Comparison of ENCODE assay signal across 13 cellular contexts in the genomic region with DNA sequence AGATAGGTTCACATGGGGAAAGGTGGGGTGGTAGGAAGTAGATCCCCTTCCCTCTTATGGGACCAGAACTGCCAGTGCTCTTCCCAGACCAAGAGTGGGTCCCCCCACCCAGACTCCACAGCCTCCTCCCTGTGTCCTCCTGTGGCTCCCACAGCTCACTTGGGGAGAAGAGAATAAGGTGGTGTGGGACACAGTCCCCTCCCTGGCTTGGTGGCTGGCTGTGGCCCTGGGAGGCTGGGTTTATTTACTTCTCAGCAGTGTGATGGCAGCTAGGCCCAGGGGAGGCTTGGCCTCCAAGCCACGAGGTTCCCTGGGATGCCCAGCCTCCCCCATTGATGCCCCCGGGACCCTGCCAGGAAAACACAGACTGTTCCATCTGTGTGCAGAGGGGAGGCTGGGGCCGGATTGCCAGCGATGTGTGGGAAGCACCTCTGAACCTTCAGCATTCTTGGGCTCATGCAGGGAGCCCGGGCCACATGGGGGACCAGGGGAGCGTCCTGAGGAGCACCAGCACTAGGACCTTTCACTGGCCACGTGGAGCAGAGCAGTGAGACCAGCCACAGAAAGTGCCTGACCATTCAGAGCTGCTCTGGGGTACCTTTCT. TPM values are rescaled to one million over a fixed set of nuclear protein-coding genes. Genes with fewer than 3 reads are reported as not detected.
DNase-seq lines count a peak whose midpoint lies in the region; ATAC-seq, FAIRE-seq and TF ChIP-seq lines count a peak whose summit lies in the region.
"Had no signal": no experiment of that assay in that cellular context is flagged by ENCODE, and none has a peak within 500 bp of the region (broad histone marks: within the 10 kb centered on the region; RNA-seq: fewer than 3 reads in every experiment).

No MANE protein-coding gene starts in this region.

- H3K27me3 Mint-ChIP-seq in activated naive CD4-positive, alpha-beta T cell treated with anti-CD3 and anti-CD28 coated beads, Interleukin-2, amount 10 ng/mL, durations not matched to agents 7 days and 5 days, result peaks cover 44% of the 10 kb centered on the region
- peaks cover 8% of the 10 kb centered on the region for H3K27me3 Mint-ChIP-seq in activated T-helper 1 cell treated with anti-CD3 and anti-CD28 coated beads, Interleukin-12 subunit alpha, Interleukin-12 subunit beta, Interleukin-2, Interleukin-4 antibody, amounts not matched to agents 30 ng/mL and 10 ng/mL and 1 ng/mL, durations not matched to agents 14 hours and 24 hours and 36 hours (ENCODE audit: insufficient read depth)
- peaks cover 12% of the 10 kb centered on the region for H3K27me3 Mint-ChIP-seq in type B pancreatic cell

- no peaks in the 10 kb centered on the region for H3K36me3 ChIP-seq in lower lobe of right lung
- H3K36me3 ChIP-seq: thoracic aorta had no signal

- peaks cover 8% of the 10 kb centered on the region for H3K36me3 Mint-ChIP-seq in activated naive CD4-positive, alpha-beta T cell treated with anti-CD3 and anti-CD28 coated beads, Interleukin-2, amount 10 ng/mL, durations not matched to agents 7 days and 5 days
- H3K36me3 Mint-ChIP-seq in activated naive CD4-positive, alpha-beta T cell treated with anti-CD3 and anti-CD28 coated beads, Interleukin-2, amount 50 U/mL, for 72 hours, result no peaks in the 10 kb centered on the region
- peaks cover 8% of the 10 kb centered on the region for H3K36me3 Mint-ChIP-seq in activated T-helper 1 cell treated with anti-CD3 and anti-CD28 coated beads, Interleukin-12 subunit alpha, Interleukin-12 subunit beta, Interleukin-2, Interleukin-4 antibody, amounts not matched to agents 30 ng/mL and 10 ng/mL and 1 ng/mL, durations not matched to agents 14 hours and 24 hours and 36 hours (ENCODE audit: low read depth)
- H3K36me3 Mint-ChIP-seq in type B pancreatic cell, result no peaks in the 10 kb centered on the region

- no peaks in the 10 kb centered on the region for H3K9me3 Mint-ChIP-seq in activated naive CD4-positive, alpha-beta T cell treated with anti-CD3 and anti-CD28 coated beads, Interleukin-2, amount 10 ng/mL, durations not matched to agents 7 days and 5 days
- H3K9me3 Mint-ChIP-seq in activated naive CD4-positive, alpha-beta T cell treated with anti-CD3 and anti-CD28 coated beads, Interleukin-2, amount 50 U/mL, for 72 hours, result no peaks in the 10 kb centered on the region
- no peaks in the 10 kb centered on the region for H3K9me3 Mint-ChIP-seq in activated T-helper 1 cell treated with anti-CD3 and anti-CD28 coated beads, Interleukin-12 subunit alpha, Interleukin-12 subunit beta, Interleukin-2, Interleukin-4 antibody, amounts not matched to agents 30 ng/mL and 10 ng/mL and 1 ng/mL, durations not matched to agents 14 hours and 24 hours and 36 hours
- no peaks in the 10 kb centered on the region for H3K9me3 Mint-ChIP-seq in type B pancreatic cell

- no peak for ATAC-seq in activated naive CD4-positive, alpha-beta T cell treated with anti-CD3 and anti-CD28 coated beads, Interleukin-2, amount 50 U/mL, for 72 hours
- ATAC-seq in lower lobe of right lung, result no peak

- no peak for FAIRE-seq in urothelium cell line (lab: Jason Lieb, UNC)

- intact Hi-C loops in activated T-helper 1 cell treated with anti-CD3 and anti-CD28 coated beads, Interleukin-12 subunit alpha, Interleukin-12 subunit beta, Interleukin-2, Interleukin-4 antibody, amounts not matched to agents 30 ng/mL and 10 ng/mL and 1 ng/mL, durations not matched to agents 14 hours and 24 hours and 36 hours (cut with micrococcal nuclease), result loop anchor here (5.0 kb wide), 4 partner anchors 70 to 1015 kb away; partner anchors contain the start of genes METTL2B, SND1 and ZNF800
- intact Hi-C loops in lower lobe of right lung (cut with DNase I), result no loop called here

- no peak for DNase-seq in activated naive CD4-positive, alpha-beta T cell treated with anti-CD3 and anti-CD28 coated beads, Interleukin-2, amount 10 ng/mL, durations not matched to agents 7 days and 5 days
- DNase-seq in activated naive CD4-positive, alpha-beta T cell treated with anti-CD3 and anti-CD28 coated beads, Interleukin-2, amount 50 U/mL, for 72 hours (ENCODE audit: low spot score in 2 of 2), result no peak
- DNase-seq in activated T-helper 1 cell treated with anti-CD3 and anti-CD28 coated beads, Interleukin-12 subunit alpha, Interleukin-12 subunit beta, Interleukin-2, Interleukin-4 antibody, amounts not matched to agents 30 ng/mL and 10 ng/mL and 1 ng/mL, durations not matched to agents 14 hours and 24 hours and 36 hours (ENCODE audit: low spot score), result no peak
- DNase-seq in lower lobe of right lung (no peak), type B pancreatic cell (ENCODE audit: extremely low spot score, unreplicated experiment) (no peak), urothelium cell line (ENCODE audit: low spot score) (no peak), SKM-1 treated with dmso at 0.1 percent for 144 hours (lab: John Stamatoyannopoulos, UW; ENCODE audit: unreplicated experiment) (no peak), NCI-H524 (lab: John Stamatoyannopoulos, UW) (no peak)
- DNase-seq: amniotic stem cell; NCI-H1694; stimulated activated CD4-positive, alpha-beta T cell treated with anti-CD3 and anti-CD28 coated beads, Interleukin-2, amount 100 ng/mL, for 48 hours had no signal

- peaks cover 62% of the 10 kb centered on the region for H3K4me1 ChIP-seq in lower lobe of right lung

- H3K9me3 ChIP-seq in lower lobe of right lung, result no peaks in the 10 kb centered on the region
- H3K9me3 ChIP-seq: thoracic aorta had no signal

- no peak overlapping the region for H3K27ac Mint-ChIP-seq in activated naive CD4-positive, alpha-beta T cell treated with anti-CD3 and anti-CD28 coated beads, Interleukin-2, amount 10 ng/mL, durations not matched to agents 7 days and 5 days
- no peak overlapping the region for H3K27ac Mint-ChIP-seq in activated naive CD4-positive, alpha-beta T cell treated with anti-CD3 and anti-CD28 coated beads, Interleukin-2, amount 50 U/mL, for 72 hours
- no peak overlapping the region for H3K27ac Mint-ChIP-seq in activated T-helper 1 cell treated with anti-CD3 and anti-CD28 coated beads, Interleukin-12 subunit alpha, Interleukin-12 subunit beta, Interleukin-2, Interleukin-4 antibody, amounts not matched to agents 30 ng/mL and 10 ng/mL and 1 ng/mL, durations not matched to agents 14 hours and 24 hours and 36 hours
- H3K27ac Mint-ChIP-seq in type B pancreatic cell, result peak overlapping the region; percentile 82

- peaks cover 60% of the 10 kb centered on the region for H3K4me1 Mint-ChIP-seq in activated naive CD4-positive, alpha-beta T cell treated with anti-CD3 and anti-CD28 coated beads, Interleukin-2, amount 10 ng/mL, durations not matched to agents 7 days and 5 days
- peaks cover 58% of the 10 kb centered on the region for H3K4me1 Mint-ChIP-seq in activated T-helper 1 cell treated with anti-CD3 and anti-CD28 coated beads, Interleukin-12 subunit alpha, Interleukin-12 subunit beta, Interleukin-2, Interleukin-4 antibody, amounts not matched to agents 30 ng/mL and 10 ng/mL and 1 ng/mL, durations not matched to agents 14 hours and 24 hours and 36 hours (ENCODE audit: low read depth)
- H3K4me1 Mint-ChIP-seq in type B pancreatic cell (ENCODE audit: unreplicated experiment), result peaks cover 39% of the 10 kb centered on the region

- H3K4me3 Mint-ChIP-seq in activated naive CD4-positive, alpha-beta T cell treated with anti-CD3 and anti-CD28 coated beads, Interleukin-2, amount 10 ng/mL, durations not matched to agents 7 days and 5 days, result peak overlapping the region; percentile 75
- H3K4me3 Mint-ChIP-seq in activated T-helper 1 cell treated with anti-CD3 and anti-CD28 coated beads, Interleukin-12 subunit alpha, Interleukin-12 subunit beta, Interleukin-2, Interleukin-4 antibody, amounts not matched to agents 30 ng/mL and 10 ng/mL and 1 ng/mL, durations not matched to agents 14 hours and 24 hours and 36 hours, result peak overlapping the region; percentile 84
- peak overlapping the region; percentile 88 for H3K4me3 Mint-ChIP-seq in type B pancreatic cell

- peak overlapping the region; percentile 77 for H3K4me3 ChIP-seq in lower lobe of right lung

- TF ChIP-seq CTCF in lower lobe of right lung (IDR thresholded peaks at IDR 0.05) (no peak), type B pancreatic cell (conservative IDR thresholded peaks at IDR 0.05) (no peak)

- H3K27me3 ChIP-seq in lower lobe of right lung (ENCODE audit: low read depth), result no peaks in the 10 kb centered on the region

- CTCF ChIA-PET in activated naive CD4-positive, alpha-beta T cell treated with anti-CD3 and anti-CD28 coated beads, Interleukin-2, amount 10 ng/mL, durations not matched to agents 7 days and 5 days (lab: Charles Lee), result interaction anchor here (2.1 to 14.3 kb wide), 3 partner anchors 9 to 60 kb away, joined by 6 to 166 read pairs (median 11); no protein-coding TSS in a partner anchor

- peak overlapping the region; percentile 98 for H3K27ac ChIP-seq in lower lobe of right lung
- H3K27ac ChIP-seq: epithelial cell of prostate had no signal

RNA-seq across cellular contexts. Expression of gene IMPDH1, which starts 2.7 kb away (rescaled TPM):
- 10 to 100 TPM; 29.5 to 66.9 TPM for total RNA-seq in activated naive CD4-positive, alpha-beta T cell treated with anti-CD3 and anti-CD28 coated beads, Interleukin-2, amount 50 U/mL, for 72 hours
- 91.7 and 95.8 TPM in 2 replicates for total RNA-seq in activated T-helper 1 cell treated with anti-CD3 and anti-CD28 coated beads, Interleukin-12 subunit alpha, Interleukin-12 subunit beta, Interleukin-2, Interleukin-4 antibody, amounts not matched to agents 30 ng/mL and 10 ng/mL and 1 ng/mL, durations not matched to agents 14 hours and 24 hours and 36 hours
- total RNA-seq in lower lobe of right lung, result 93.4 TPM
- 34.4 and 42.2 TPM in 2 replicates for total RNA-seq in type B pancreatic cell (ENCODE audit: low replicate concordance)

RNA-seq across cellular contexts. Expression of gene PRRT4, which starts 45.6 kb away (rescaled TPM):
- under 1 TPM in 1 of 2 donors, not detected in 1; 0.27 TPM for total RNA-seq in activated naive CD4-positive, alpha-beta T cell treated with anti-CD3 and anti-CD28 coated beads, Interleukin-2, amount 50 U/mL, for 72 hours
- total RNA-seq in activated T-helper 1 cell treated with anti-CD3 and anti-CD28 coated beads, Interleukin-12 subunit alpha, Interleukin-12 subunit beta, Interleukin-2, Interleukin-4 antibody, amounts not matched to agents 30 ng/mL and 10 ng/mL and 1 ng/mL, durations not matched to agents 14 hours and 24 hours and 36 hours, result 0.10 and 0.21 TPM in 2 replicates
- total RNA-seq in lower lobe of right lung, result 0.47 TPM
- total RNA-seq in type B pancreatic cell (ENCODE audit: low replicate concordance), result 7.0 and 7.7 TPM in 2 replicates

RNA-seq across cellular contexts. Expression of gene HILPDA, which starts 48.6 kb away (rescaled TPM):
- 100 to 1,000 TPM in 1 of 2 donors, 10 to 100 TPM in 1; 20.3 to 239 TPM for total RNA-seq in activated naive CD4-positive, alpha-beta T cell treated with anti-CD3 and anti-CD28 coated beads, Interleukin-2, amount 50 U/mL, for 72 hours
- 53.7 and 56.9 TPM in 2 replicates for total RNA-seq in activated T-helper 1 cell treated with anti-CD3 and anti-CD28 coated beads, Interleukin-12 subunit alpha, Interleukin-12 subunit beta, Interleukin-2, Interleukin-4 antibody, amounts not matched to agents 30 ng/mL and 10 ng/mL and 1 ng/mL, durations not matched to agents 14 hours and 24 hours and 36 hours
- total RNA-seq in lower lobe of right lung, result 13.1 TPM
- total RNA-seq in type B pancreatic cell (ENCODE audit: low replicate concordance), result 26.4 and 36.0 TPM in 2 replicates
